In genomic region chr13:36344173-36344572, GRCh38 we compare ENCODE assay signal across 11 cellular contexts. TPM values are rescaled to one million over a fixed set of nuclear protein-coding genes. Genes with fewer than 3 reads are reported as not detected.
A peak's percentile ranks its signal among the peaks of the same experiment; 100 is the strongest.
DNase-seq lines count a peak whose midpoint lies in the region; ATAC-seq and TF ChIP-seq lines count a peak whose summit lies in the region.
"Had no signal": no experiment of that assay in that cellular context is flagged by ENCODE, and none has a peak within 500 bp of the region (broad histone marks: within the 10 kb centered on the region; RNA-seq: fewer than 3 reads in every experiment).

No MANE protein-coding gene starts in this region.

- H3K4me1 Mint-ChIP-seq in CD8-positive, alpha-beta memory T cell, result peaks cover 28 to 32% (median 30%) of the 10 kb centered on the region in 3 donors
- H3K4me1 Mint-ChIP-seq in neural progenitor cell, result peaks cover 17% of the 10 kb centered on the region

- peak overlapping the region; percentile 73 for H3K4me2 ChIP-seq in neural progenitor cell

- H3K9ac ChIP-seq in neural progenitor cell, result no peak overlapping the region

- no peak for ATAC-seq in HG03196 (IDR thresholded peaks at IDR 0.05; ENCODE audit: unreplicated experiment)
- no peak for ATAC-seq in HG03139 (IDR thresholded peaks at IDR 0.05; ENCODE audit: unreplicated experiment)
- ATAC-seq: pancreas had no signal

- peaks cover 10% of the 10 kb centered on the region for H3K4me1 ChIP-seq in CD8-positive, alpha-beta memory T cell (ENCODE audit: insufficient read depth, low read length)
- peaks cover 3% of the 10 kb centered on the region for H3K4me1 ChIP-seq in neural progenitor cell

- CTCF ChIA-PET in CD8-positive, alpha-beta memory T cell (lab: Charles Lee), result interaction anchor here (0.7 to 1.0 kb wide), 2 partner anchors 8 to 11 kb away, joined by 3 read pairs; no protein-coding TSS in a partner anchor

- H3K27me3 ChIP-seq in CD8-positive, alpha-beta memory T cell (ENCODE audit: insufficient read depth, low read length, poor library complexity, severe bottlenecking), result no peaks in the 10 kb centered on the region
- peaks cover 18% of the 10 kb centered on the region for H3K27me3 ChIP-seq in neural progenitor cell
- H3K27me3 ChIP-seq: pancreas had no signal

- no peak for TF ChIP-seq CTCF in choroid plexus epithelial cell (conservative IDR thresholded peaks at IDR 0.05; ENCODE audit: low read depth, low read length)
- TF ChIP-seq CTCF in neural progenitor cell (IDR thresholded peaks at IDR 0.05), result no peak

- H2AFZ ChIP-seq in neural progenitor cell (replicated peaks), result no peak overlapping the region

- peak overlapping the region in 5 of 7 donors; percentile 7 to 93 (median 30) for H3K4me3 Mint-ChIP-seq in CD8-positive, alpha-beta memory T cell
- H3K4me3 Mint-ChIP-seq in neural progenitor cell, result peak overlapping the region; percentile 95

- H3K9me3 Mint-ChIP-seq in CD8-positive, alpha-beta memory T cell, result peaks cover 0 to 6% (median 0%) of the 10 kb centered on the region in 5 donors
- H3K9me3 Mint-ChIP-seq in neural progenitor cell, result peaks cover 9% of the 10 kb centered on the region

- peak overlapping the region in 3 of 8 donors; percentile 31 to 98 (median 43) for H3K27ac Mint-ChIP-seq in CD8-positive, alpha-beta memory T cell
- H3K27ac Mint-ChIP-seq in neural progenitor cell, result no peak overlapping the region

- H3K36me3 Mint-ChIP-seq in CD8-positive, alpha-beta memory T cell, result peaks cover 0 to 5% (median 0%) of the 10 kb centered on the region in 3 donors
- H3K36me3 Mint-ChIP-seq in neural progenitor cell, result peaks cover 20% of the 10 kb centered on the region

- no peak overlapping the region for H3K27ac ChIP-seq in CD8-positive, alpha-beta memory T cell (ENCODE audit: low read depth, low read length)
- H3K27ac ChIP-seq in neural progenitor cell, result no peak overlapping the region

- no peaks in the 10 kb centered on the region for H3K36me3 ChIP-seq in CD8-positive, alpha-beta memory T cell (ENCODE audit: insufficient read depth, low read length)
- no peaks in the 10 kb centered on the region for H3K36me3 ChIP-seq in neural progenitor cell
- H3K36me3 ChIP-seq: pancreas had no signal

- H3K9me3 ChIP-seq in CD8-positive, alpha-beta memory T cell (ENCODE audit: low read length), result no peaks in the 10 kb centered on the region
- H3K9me3 ChIP-seq in neural progenitor cell (ENCODE audit: low read depth), result no peaks in the 10 kb centered on the region
- H3K9me3 ChIP-seq: pancreas had no signal

- no peak overlapping the region for H3K4me3 ChIP-seq in CD8-positive, alpha-beta memory T cell (ENCODE audit: low read length)
- H3K4me3 ChIP-seq in choroid plexus epithelial cell (ENCODE audit: low read depth, low read length) (peak overlapping the region; percentile 83), neural progenitor cell (peak overlapping the region; percentile 77)

- no peak for DNase-seq in CD8-positive, alpha-beta memory T cell
- DNase-seq in NCI-H226 (peak; percentile 46), choroid plexus epithelial cell (ENCODE audit: low read depth) (peak; percentile 89), neural progenitor cell (ENCODE audit: low spot score) (no peak), NCI-H69 (lab: John Stamatoyannopoulos, UW) (no peak), HT-29 (ENCODE audit: low spot score) (no peak)
- DNase-seq: activated effector memory CD4-positive, alpha-beta T cell treated with Interleukin-2 at 50 U/mL for 16 hours; NCI-H1417; pancreas had no signal

- H3K27me3 Mint-ChIP-seq in CD8-positive, alpha-beta memory T cell, result peaks cover 25 to 35% of the 10 kb centered on the region in 2 donors
- peaks cover under 1% of the 10 kb centered on the region for H3K27me3 Mint-ChIP-seq in neural progenitor cell (ENCODE audit: insufficient read depth, low read depth)

- H4K20me1 ChIP-seq in neural progenitor cell (ENCODE audit: low read depth), result peaks cover 8% of the 10 kb centered on the region

- POLR2A ChIA-PET in CD8-positive, alpha-beta memory T cell (lab: Charles Lee), result no interaction called here

- peaks cover 5% of the 10 kb centered on the region for H3F3A ChIP-seq in neural progenitor cell (ENCODE audit: low read depth)

- peaks cover 60% of the 10 kb centered on the region for H3K79me2 ChIP-seq in neural progenitor cell (ENCODE audit: low read depth)

RNA-seq across cellular contexts. Expression of gene SPART, which starts 2.0 kb away (rescaled TPM):
- total RNA-seq in CD8-positive, alpha-beta memory T cell, result 10 to 100 TPM in 1 of 2 experiments, 1 to 10 TPM in 1; 9.2 to 10.8 TPM
- 22.6 TPM for polyA plus RNA-seq in CD8-positive, alpha-beta memory T cell
- total RNA-seq in neural progenitor cell (ENCODE audit: low replicate concordance), result 48.1 and 70.9 TPM in 2 replicates
- total RNA-seq in HT-29 (2014; rRNA removed; shearing (Covaris generic)), result not detected in 2 replicates

RNA-seq across cellular contexts. Expression of gene CCDC169, which starts 46.6 kb away (rescaled TPM):
- total RNA-seq in CD8-positive, alpha-beta memory T cell, result not detected
- polyA plus RNA-seq in CD8-positive, alpha-beta memory T cell, result not detected
- total RNA-seq in neural progenitor cell (ENCODE audit: low replicate concordance), result 5.0 and 6.3 TPM in 2 replicates
- total RNA-seq in HT-29 (2014; rRNA removed; shearing (Covaris generic)), result not detected in 2 replicates

Comparison
In these comparisons a context has a peak if more than half of its experiments do, and no peak if none do; other contexts are left out.
1. DNase-seq: peak in NCI-H226 (single experiment) and choroid plexus epithelial cell (single experiment); none in CD8-positive, alpha-beta memory T cell (0 of 5), neural progenitor cell (single experiment), NCI-H69 (single experiment) and HT-29 (single experiment).
2. RNA of gene SPART, which starts 2.0 kb away (total RNA-seq): 48.1 to 70.9 TPM in neural progenitor cell and 9.2 to 10.8 TPM in CD8-positive, alpha-beta memory T cell; not detected in HT-29; every median in the first group is over 10 times any median in the second.